ENCODE assay signal across 21 cellular contexts in genomic region chr13:30924321-30924720, GRCh38. TPM values are rescaled to one million over a fixed set of nuclear protein-coding genes. Genes with fewer than 3 reads are reported as not detected.
DNase-seq lines count a peak whose midpoint lies in the region; ATAC-seq and TF ChIP-seq lines count a peak whose summit lies in the region.
"Had no signal": no experiment of that assay in that cellular context is flagged by ENCODE, and none has a peak within 500 bp of the region (broad histone marks: within the 10 kb centered on the region; RNA-seq: fewer than 3 reads in every experiment).

No MANE protein-coding gene starts in this region.

- WGBS in esophagus, 2 donors: 88 to 92% methylated on average over 3 of the region's 3 CpGs
- 66 to 73% methylated on average over 3 of the region's 3 CpGs for WGBS in testis, 2 donors

- no peaks in the 10 kb centered on the region for H3K9me2 ChIP-seq in GM23338 (ENCODE audit: insufficient read depth)

- no peak overlapping the region for H2AFZ ChIP-seq in GM23338

- H4K20me1 ChIP-seq in GM23338 (replicated peaks; ENCODE audit: insufficient read depth): no peaks in the 10 kb centered on the region

- no peak overlapping the region for H3K4me3 Mint-ChIP-seq in nephron progenitor cell
- no peak overlapping the region for H3K4me3 Mint-ChIP-seq in GM23338
- H3K4me3 Mint-ChIP-seq: CD4-positive, alpha-beta T cell; IgD-negative memory B cell had no signal

- H3K36me3 Mint-ChIP-seq in nephron progenitor cell (ENCODE audit: low read depth): no peaks in the 10 kb centered on the region
- no peaks in the 10 kb centered on the region for H3K36me3 Mint-ChIP-seq in GM23338 (ENCODE audit: low read depth)
- H3K36me3 Mint-ChIP-seq: IgD-negative memory B cell had no signal

- no peaks in the 10 kb centered on the region for H3K9me3 ChIP-seq in esophagus (ENCODE audit: control insufficient read depth in 2 of 2, insufficient read depth in 1 of 2, low read depth in 1 of 2, low read length in 1 of 2)
- no peaks in the 10 kb centered on the region for H3K9me3 ChIP-seq in testis
- H3K9me3 ChIP-seq: A549, HAP-1 had no signal

- TF ChIP-seq CTCF in nephron progenitor cell (IDR thresholded peaks at IDR 0.05) (no peak), testis (IDR thresholded peaks at IDR 0.05) (no peak), GM23338 (conservative IDR thresholded peaks at IDR 0.05; ENCODE audit: low read depth in 2 of 2) (no peak)

- no peaks in the 10 kb centered on the region for H3F3A ChIP-seq in GM23338 (replicated peaks; ENCODE audit: low read depth)

- peak overlapping the region; percentile 88 to 92 for H3K27ac ChIP-seq in esophagus (ENCODE audit: low read depth in 2 of 2, low read length in 1 of 2)
- peak overlapping the region; percentile 32 to 47 for H3K27ac ChIP-seq in testis
- H3K27ac ChIP-seq in GM23338 (ENCODE audit: low read depth): no peak overlapping the region
- H3K27ac ChIP-seq: 22Rv1, A549, C4-2B had no signal

- H3K4me1 ChIP-seq in esophagus (ENCODE audit: control insufficient read depth in 2 of 2, insufficient read depth in 2 of 2, low read length in 1 of 2): peaks cover 0 to 7% of the 10 kb centered on the region in 2 donors
- peaks cover 24% of the 10 kb centered on the region for H3K4me1 ChIP-seq in testis
- peaks cover 4% of the 10 kb centered on the region; the same call in 1 of the 2 replicates for H3K4me1 ChIP-seq in GM23338 (ENCODE audit: insufficient read depth)
- H3K4me1 ChIP-seq: A549 had no signal

- H3K4me2 ChIP-seq in GM23338: no peak overlapping the region
- H3K4me2 ChIP-seq: A549 had no signal

- intact Hi-C loops in testis (cut with DNase I; ENCODE audit: low total_unique reads): no loop called here

- H3K27me3 ChIP-seq in esophagus (ENCODE audit: control insufficient read depth in 1 of 2, insufficient read depth in 2 of 2, low read length in 2 of 2): no peaks in the 10 kb centered on the region
- H3K27me3 ChIP-seq in testis: no peaks in the 10 kb centered on the region
- H3K27me3 ChIP-seq in GM23338 (ENCODE audit: insufficient read depth): no peaks in the 10 kb centered on the region

- H3K4me3 ChIP-seq in esophagus (ENCODE audit: low read depth in 1 of 2, low read length in 2 of 2) (no peak overlapping the region), testis (no peak overlapping the region), GM23338 (no peak overlapping the region)
- H3K4me3 ChIP-seq: A549, HAP-1 had no signal

- H3K4me1 Mint-ChIP-seq in nephron progenitor cell (peaks cover 46% of the 10 kb centered on the region), GM23338 (peaks cover 15% of the 10 kb centered on the region)

- DNase-seq in COLO829 (ENCODE audit: low spot score) (peak; percentile 28), nephron progenitor cell (no peak), testis (peak; percentile 86), GM23338 (ENCODE audit: low spot score) (no peak)
- DNase-seq: AML-193; CD4-positive, alpha-beta T cell; DMS153; DMS79; GF-D8; KBM-7 had no signal

- H3K79me2 ChIP-seq in GM23338 (replicated peaks; ENCODE audit: insufficient read depth): no peaks in the 10 kb centered on the region

- H3K9me3 Mint-ChIP-seq in nephron progenitor cell (no peaks in the 10 kb centered on the region), GM23338 (no peaks in the 10 kb centered on the region)
- H3K9me3 Mint-ChIP-seq: CD4-positive, alpha-beta T cell; IgD-negative memory B cell had no signal

- H3K27me3 Mint-ChIP-seq in nephron progenitor cell (ENCODE audit: low read depth, poor library complexity): peaks cover 3% of the 10 kb centered on the region
- H3K27me3 Mint-ChIP-seq in GM23338 (ENCODE audit: insufficient read depth, low read depth, poor library complexity): no peaks in the 10 kb centered on the region

- H3K27ac Mint-ChIP-seq in nephron progenitor cell: peak overlapping the region; percentile 89
- H3K27ac Mint-ChIP-seq in GM23338: no peak overlapping the region
- H3K27ac Mint-ChIP-seq: CD4-positive, alpha-beta T cell; IgD-negative memory B cell had no signal

- H3K36me3 ChIP-seq in esophagus (ENCODE audit: control insufficient read depth in 2 of 2, insufficient read depth in 2 of 2, low read length in 1 of 2) (no peaks in the 10 kb centered on the region), testis (ENCODE audit: low read depth, missing control alignments) (no peaks in the 10 kb centered on the region), GM23338 (ENCODE audit: insufficient read depth) (no peaks in the 10 kb centered on the region)
- H3K36me3 ChIP-seq: HAP-1 had no signal

- no peak for TF ChIP-seq POLR2A in testis (IDR thresholded peaks at IDR 0.05)

- ATAC-seq in GM23338 (no peak), HG03139 (IDR thresholded peaks at IDR 0.05; ENCODE audit: unreplicated experiment) (no peak), HG03175 (IDR thresholded peaks at IDR 0.05; ENCODE audit: unreplicated experiment) (no peak)
- ATAC-seq: A549 had no signal

TF ChIP-seq in GM23338, 12 proteins besides CTCF, POLR2A, EP300 and RAD21:
- TF ChIP-seq CREB1 (CRISPR knock-in tag; IDR thresholded peaks at IDR 0.05; ENCODE audit: low read depth): no peak
- TF ChIP-seq STAT1 (IDR thresholded peaks at IDR 0.05; ENCODE audit: unreplicated experiment): no peak
- TF ChIP-seq ZNF331 (CRISPR knock-in tag; IDR thresholded peaks at IDR 0.05; ENCODE audit: low read depth): no peak
- TF ChIP-seq JUNB (IDR thresholded peaks at IDR 0.05; ENCODE audit: unreplicated experiment): no peak
- TF ChIP-seq, protein P1, sequence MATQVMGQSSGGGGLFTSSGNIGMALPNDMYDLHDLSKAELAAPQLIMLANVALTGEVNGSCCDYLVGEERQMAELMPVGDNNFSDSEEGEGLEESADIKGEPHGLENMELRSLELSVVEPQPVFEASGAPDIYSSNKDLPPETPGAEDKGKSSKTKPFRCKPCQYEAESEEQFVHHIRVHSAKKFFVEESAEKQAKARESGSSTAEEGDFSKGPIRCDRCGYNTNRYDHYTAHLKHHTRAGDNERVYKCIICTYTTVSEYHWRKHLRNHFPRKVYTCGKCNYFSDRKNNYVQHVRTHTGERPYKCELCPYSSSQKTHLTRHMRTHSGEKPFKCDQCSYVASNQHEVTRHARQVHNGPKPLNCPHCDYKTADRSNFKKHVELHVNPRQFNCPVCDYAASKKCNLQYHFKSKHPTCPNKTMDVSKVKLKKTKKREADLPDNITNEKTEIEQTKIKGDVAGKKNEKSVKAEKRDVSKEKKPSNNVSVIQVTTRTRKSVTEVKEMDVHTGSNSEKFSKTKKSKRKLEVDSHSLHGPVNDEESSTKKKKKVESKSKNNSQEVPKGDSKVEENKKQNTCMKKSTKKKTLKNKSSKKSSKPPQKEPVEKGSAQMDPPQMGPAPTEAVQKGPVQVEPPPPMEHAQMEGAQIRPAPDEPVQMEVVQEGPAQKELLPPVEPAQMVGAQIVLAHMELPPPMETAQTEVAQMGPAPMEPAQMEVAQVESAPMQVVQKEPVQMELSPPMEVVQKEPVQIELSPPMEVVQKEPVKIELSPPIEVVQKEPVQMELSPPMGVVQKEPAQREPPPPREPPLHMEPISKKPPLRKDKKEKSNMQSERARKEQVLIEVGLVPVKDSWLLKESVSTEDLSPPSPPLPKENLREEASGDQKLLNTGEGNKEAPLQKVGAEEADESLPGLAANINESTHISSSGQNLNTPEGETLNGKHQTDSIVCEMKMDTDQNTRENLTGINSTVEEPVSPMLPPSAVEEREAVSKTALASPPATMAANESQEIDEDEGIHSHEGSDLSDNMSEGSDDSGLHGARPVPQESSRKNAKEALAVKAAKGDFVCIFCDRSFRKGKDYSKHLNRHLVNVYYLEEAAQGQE (IDR thresholded peaks at IDR 0.05; ENCODE audit: unreplicated experiment): no peak
- TF ChIP-seq EZH2phosphoT487 (IDR thresholded peaks at IDR 0.05; ENCODE audit: unreplicated experiment): no peak
- TF ChIP-seq ZNF114 (CRISPR knock-in tag; IDR thresholded peaks at IDR 0.05): no peak
- no peak for TF ChIP-seq EZH2 (IDR thresholded peaks at IDR 0.05; ENCODE audit: low read depth, unreplicated experiment)
- TF ChIP-seq, protein P2, sequence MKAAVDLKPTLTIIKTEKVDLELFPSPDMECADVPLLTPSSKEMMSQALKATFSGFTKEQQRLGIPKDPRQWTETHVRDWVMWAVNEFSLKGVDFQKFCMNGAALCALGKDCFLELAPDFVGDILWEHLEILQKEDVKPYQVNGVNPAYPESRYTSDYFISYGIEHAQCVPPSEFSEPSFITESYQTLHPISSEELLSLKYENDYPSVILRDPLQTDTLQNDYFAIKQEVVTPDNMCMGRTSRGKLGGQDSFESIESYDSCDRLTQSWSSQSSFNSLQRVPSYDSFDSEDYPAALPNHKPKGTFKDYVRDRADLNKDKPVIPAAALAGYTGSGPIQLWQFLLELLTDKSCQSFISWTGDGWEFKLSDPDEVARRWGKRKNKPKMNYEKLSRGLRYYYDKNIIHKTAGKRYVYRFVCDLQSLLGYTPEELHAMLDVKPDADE (IDR thresholded peaks at IDR 0.05): no peak
- TF ChIP-seq NANOG (IDR thresholded peaks at IDR 0.05; ENCODE audit: borderline replicate concordance): no peak
- TF ChIP-seq POLR2AphosphoS5 (IDR thresholded peaks at IDR 0.05; ENCODE audit: low read depth): no peak

RNA-seq across cellular contexts. Expression of gene TEX26, which starts 8.1 kb away (rescaled TPM):
- polyA plus RNA-seq in esophagus: under 1 TPM in 1 of 2 donors, not detected in 1; 0.45 TPM
- 10 to 100 TPM in 1 of 2 donors, 1 to 10 TPM in 1; 5.5 to 21.4 TPM for total RNA-seq in testis
- polyA plus RNA-seq in testis (ENCODE audit: insufficient read depth, low read depth, low replicate concordance): 40.7 TPM
- not detected in 2 replicates for total RNA-seq in GM23338 (2014; rRNA removed; shearing (Covaris generic))
- not detected in 2 replicates for polyA plus RNA-seq in GM23338 (2016; fragmentation: Nextera tagmentation; extraction: Ambion mirVana)
- total RNA-seq: CD4-positive, alpha-beta T cell; Daoy; H1 had no signal
- polyA plus RNA-seq: A549, BJ, H1, IgD-negative memory B cell had no signal

RNA-seq across cellular contexts. Expression of gene MEDAG, which starts 18.2 kb away (rescaled TPM):
- polyA plus RNA-seq in esophagus (1 to 10 TPM; 1.5 to 1.7 TPM), testis (ENCODE audit: insufficient read depth, low read depth, low replicate concordance) (23.1 TPM), GM23338 (2016; fragmentation: Nextera tagmentation; extraction: Ambion mirVana) (2.0 and 2.2 TPM in 2 replicates)
- total RNA-seq in testis: 10 to 100 TPM in 1 of 2 donors, 1 to 10 TPM in 1; 9.6 to 17.7 TPM
- 0.97 and 1.7 TPM in 2 replicates for total RNA-seq in GM23338 (2014; rRNA removed; shearing (Covaris generic))
- total RNA-seq: CD4-positive, alpha-beta T cell had no signal
- polyA plus RNA-seq: IgD-negative memory B cell had no signal

Comparison
In these comparisons a context has a peak if more than half of its experiments do, and no peak if none do; other contexts are left out.
1. DNase-seq: peak in COLO829 (single experiment) and testis (single experiment); none in nephron progenitor cell (single experiment) and GM23338 (single experiment).
2. RNA of gene TEX26, which starts 8.1 kb away (polyA plus RNA-seq): 40.7 TPM in testis (single experiment); 0.45 TPM in esophagus and not detected in GM23338; every median in the first group is over 10 times any median in the second.